8 cellular contexts compared by ENCODE assay signal in genomic region chr18:6414118-6414722, GRCh38. TPM values are rescaled to one million over a fixed set of nuclear protein-coding genes. Genes with fewer than 3 reads are reported as not detected.
DNase-seq lines count a peak whose midpoint lies in the region; ATAC-seq, FAIRE-seq and TF ChIP-seq lines count a peak whose summit lies in the region.

No MANE protein-coding gene starts in this region.

- no peaks in the 10 kb centered on the region for H3K9me3 ChIP-seq in left lung

- peaks cover 0 to 18% of the 10 kb centered on the region in 2 donors for H3K27me3 ChIP-seq in left lung

- peak; percentile 6 for DNase-seq in RCC 7860 (ENCODE audit: low spot score)
- DNase-seq in left lung = peak; percentile 67 to 93
- DNase-seq in stimulated activated CD4-positive, alpha-beta T cell treated with anti-CD3 and anti-CD28 coated beads, Interleukin-2, amount 100 ng/mL, for 48 hours = peak; percentile 7
- DNase-seq in HCEC 1CT = no peak
- no peak for DNase-seq in OCI-M2 (lab: John Stamatoyannopoulos, UW; ENCODE audit: unreplicated experiment)

- intact Hi-C loops in left lung (cut with DNase I) = no loop called here

- H3K4me1 ChIP-seq in left lung = peaks cover 10 to 20% of the 10 kb centered on the region in 2 donors

- H3K36me3 ChIP-seq in left lung = no peaks in the 10 kb centered on the region

- TF ChIP-seq CTCF in left lung (IDR thresholded peaks at IDR 0.05) = peak in 1 of 2 donors; percentile 18

- FAIRE-seq in RCC 7860 (lab: Jason Lieb, UNC) = no peak

- peak overlapping the region; percentile 70 to 72 for H3K4me3 ChIP-seq in left lung

- peak overlapping the region; percentile 70 for H3K27ac ChIP-seq in cingulate gyrus (ENCODE audit: low read depth, low read length)
- peak overlapping the region; percentile 70 to 84 for H3K27ac ChIP-seq in left lung

- ATAC-seq in GM18867 (IDR thresholded peaks at IDR 0.05; ENCODE audit: unreplicated experiment) (peak; percentile 87), HG02759 (IDR thresholded peaks at IDR 0.05; ENCODE audit: unreplicated experiment) (peak; percentile 89), left lung (peak; percentile 86)

RNA-seq across cellular contexts. Expression of gene L3MBTL4, which starts 0.5 kb away (rescaled TPM):
- total RNA-seq in left lung = 10 to 100 TPM; 10.1 to 13.9 TPM

Comparison
In these comparisons a context has a peak if more than half of its experiments do, and no peak if none do; other contexts are left out.
1. DNase-seq: peak in RCC 7860 (single experiment), left lung (2 of 2) and stimulated activated CD4-positive, alpha-beta T cell treated with anti-CD3 and anti-CD28 coated beads, Interleukin-2, amount 100 ng/mL, for 48 hours (2 of 2); none in HCEC 1CT (single experiment) and OCI-M2 (single experiment).
2. Peak in every context shown above with its lines, with median percentiles within 50 percentile points of each other: ATAC-seq.